Comparison of ENCODE assay signal across 8 cellular contexts in the genomic region with DNA sequence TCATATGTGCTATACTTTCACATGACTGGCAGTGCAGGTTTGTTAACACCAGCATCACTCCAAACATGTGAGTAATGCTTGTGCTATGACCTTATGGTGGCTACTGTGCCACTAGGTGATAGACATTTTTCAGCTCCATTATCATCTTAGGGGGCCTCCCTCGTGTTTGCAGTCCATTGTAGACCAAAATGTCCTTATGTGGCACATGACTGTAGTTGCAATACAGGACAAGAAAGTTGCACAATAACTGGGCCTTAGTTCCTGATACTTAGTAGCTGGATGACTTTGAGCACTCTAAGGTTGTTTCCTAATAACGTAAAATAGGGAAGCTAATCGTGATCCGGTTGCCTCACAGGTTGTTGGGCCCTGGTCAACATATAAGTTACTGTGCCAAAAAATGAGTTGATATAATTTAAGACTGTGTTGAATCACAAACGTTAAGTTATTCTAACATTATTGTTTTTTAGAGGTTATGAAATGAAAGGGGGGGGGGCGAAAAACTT. TPM values are rescaled to one million over a fixed set of nuclear protein-coding genes. Genes with fewer than 3 reads are reported as not detected.
DNase-seq lines count a peak whose midpoint lies in the region; ATAC-seq, FAIRE-seq and TF ChIP-seq lines count a peak whose summit lies in the region.

No MANE protein-coding gene starts in this region.

- TF ChIP-seq CTCF in A549 (IDR thresholded peaks at IDR 0.05) = no peak
- no peak for TF ChIP-seq CTCF in WI38 (IDR thresholded peaks at IDR 0.05; ENCODE audit: low read depth, low read length)
- peak in 1 of 4 experiments; percentile 6 for TF ChIP-seq CTCF in gastroesophageal sphincter (IDR thresholded peaks at IDR 0.05)
- no peak for TF ChIP-seq CTCF in psoas muscle (IDR thresholded peaks at IDR 0.05)

- H3K4me1 ChIP-seq in A549 (peaks cover 58% of the 10 kb centered on the region), HUES6 (ENCODE audit: control insufficient read depth, insufficient read depth, low read length) (peaks cover 15% of the 10 kb centered on the region; the same call in 1 of the 2 replicates), gastroesophageal sphincter (peaks cover 0 to 61% (median 5%) of the 10 kb centered on the region in 3 donors), psoas muscle (peaks cover 26% of the 10 kb centered on the region)

- ATAC-seq in A549 (peak; percentile 4 to 37; a peak in 5 of 6 replicates), gastroesophageal sphincter (peak; percentile 81), psoas muscle (peak; percentile 27 to 75 (median 62)), HG02623 (IDR thresholded peaks at IDR 0.05; ENCODE audit: unreplicated experiment) (no peak), GM18867 (IDR thresholded peaks at IDR 0.05; ENCODE audit: unreplicated experiment) (no peak)

- H3K27me3 ChIP-seq in HUES6 (ENCODE audit: control insufficient read depth, insufficient read depth, low read length) = no peaks in the 10 kb centered on the region
- H3K27me3 ChIP-seq in gastroesophageal sphincter = no peaks in the 10 kb centered on the region
- no peaks in the 10 kb centered on the region for H3K27me3 ChIP-seq in psoas muscle (ENCODE audit: insufficient read depth in 3 of 3, low read length in 2 of 3)

- no peak overlapping the region for H3K9ac ChIP-seq in HUES6 (ENCODE audit: low read length)

- no peaks in the 10 kb centered on the region for H3K36me3 ChIP-seq in HUES6 (ENCODE audit: control insufficient read depth, insufficient read depth, low read length)
- H3K36me3 ChIP-seq in gastroesophageal sphincter = no peaks in the 10 kb centered on the region
- peaks cover 0 to 6% of the 10 kb centered on the region in 2 donors for H3K36me3 ChIP-seq in psoas muscle (ENCODE audit: insufficient read depth in 1 of 2, low read depth in 1 of 2)

- DNase-seq in A549 (ENCODE audit: low read depth in 1 of 2, low spot score in 1 of 2) (peak in 1 of 2 experiments; percentile 55), psoas muscle (peak in 1 of 2 donors; percentile 57), NCI-H2029 (lab: John Stamatoyannopoulos, UW) (no peak)

- peak overlapping the region; percentile 97 to 99 for H3K27ac ChIP-seq in A549
- no peak overlapping the region for H3K27ac ChIP-seq in HUES6 (ENCODE audit: low read depth, low read length)
- peak overlapping the region; percentile 87 to 98 (median 96) for H3K27ac ChIP-seq in gastroesophageal sphincter
- peak overlapping the region; percentile 90 for H3K27ac ChIP-seq in psoas muscle

- H3K4me3 ChIP-seq in A549 (peak overlapping the region; percentile 88; the same call in 2 of the 3 replicates), HUES6 (ENCODE audit: low read depth, low read length) (0 out of 2 replicates have a peak overlapping the region, but pooled peaks have one; percentile 100), WI38 (ENCODE audit: low read depth, low read length) (peak overlapping the region; percentile 83), gastroesophageal sphincter (peak overlapping the region in 1 of 2 donors; percentile 86), psoas muscle (peak overlapping the region; percentile 98)

- POLR2A ChIA-PET in A549 (lab: Yijun Ruan, JAX) = interaction anchor here (0.8 to 1.2 kb wide), 2 partner anchors 8 to 70 kb away, joined by 3 read pairs; no protein-coding TSS in a partner anchor

- TF ChIP-seq POLR2A in A549 (IDR thresholded peaks at IDR 0.05; ENCODE audit: low read length) (no peak), gastroesophageal sphincter (IDR thresholded peaks at IDR 0.05) (no peak)

- CTCF ChIA-PET in A549 (lab: Yijun Ruan, JAX) = interaction anchor here (0.6 to 10.6 kb wide), 3 partner anchors 17 to 235 kb away, joined by 3 to 108 read pairs (median 3); no protein-coding TSS in a partner anchor

- H3K9me3 ChIP-seq in A549 (no peaks in the 10 kb centered on the region), HUES6 (ENCODE audit: control insufficient read depth, insufficient read depth, low read depth, low read length) (no peaks in the 10 kb centered on the region), gastroesophageal sphincter (no peaks in the 10 kb centered on the region), psoas muscle (no peaks in the 10 kb centered on the region)

- no peak for FAIRE-seq in A549 (lab: Jason Lieb, UNC)

- H3K4me2 ChIP-seq in A549 = peak overlapping the region; percentile 93

- 7% methylated on average over 6 of the region's 6 CpGs for WGBS in A549 (ENCODE audit: missing lambda C conversion rate)
- WGBS in gastroesophageal sphincter (ENCODE audit: low coverage in 1 of 2), 2 donors = 4 to 7% methylated on average over 6 of the region's 6 CpGs
- 5 to 14% (median 7%) methylated on average over 6 of the region's 6 CpGs for WGBS in psoas muscle, 3 donors

- TF ChIP-seq RAD21 in A549 (conservative IDR thresholded peaks at IDR 0.05 in 1 of 2, IDR thresholded peaks at IDR 0.05 in 1 of 2) = no peak

- intact Hi-C loops in psoas muscle (cut with DNase I) = loop anchor here in 1 of 2 donors (10.0 kb wide), 1 partner anchor 53 kb away; no protein-coding TSS in a partner anchor

- TF ChIP-seq EP300 in A549 (IDR thresholded peaks at IDR 0.05) (no peak), gastroesophageal sphincter (IDR thresholded peaks at IDR 0.05) (no peak)

TF ChIP-seq in A549, 52 proteins besides CTCF, POLR2A, EP300 and RAD21:
- TF ChIP-seq NFE2L2 (conservative IDR thresholded peaks at IDR 0.05; ENCODE audit: low read length) (no peak), TP53 (CRISPR knock-in tag; IDR thresholded peaks at IDR 0.05) (no peak), CBX8 (IDR thresholded peaks at IDR 0.05) (no peak), HES2 (IDR thresholded peaks at IDR 0.05) (peak; percentile 27; the same call in 1 of the 2 replicates), CHD2 (IDR thresholded peaks at IDR 0.05; ENCODE audit: low read length, partially characterized antibody) (no peak), RFX5 (IDR thresholded peaks at IDR 0.05) (no peak), RARB (CRISPR knock-in tag; IDR thresholded peaks at IDR 0.05) (no peak), KDM1A (IDR thresholded peaks at IDR 0.05; ENCODE audit: low read depth) (no peak), RCOR1 (IDR thresholded peaks at IDR 0.05; ENCODE audit: low read depth, low read length) (no peak), FOSL2 (IDR thresholded peaks at IDR 0.05) (no peak), FOSL2 (CRISPR knock-in tag; IDR thresholded peaks at IDR 0.05) (peak; percentile 35), MAX (IDR thresholded peaks at IDR 0.05) (no peak), JUNB (IDR thresholded peaks at IDR 0.05) (peak; percentile 32; the same call in 1 of the 2 replicates), RNF2 (IDR thresholded peaks at IDR 0.05; ENCODE audit: borderline replicate concordance, low read depth) (no peak), CEBPB (IDR thresholded peaks at IDR 0.05) (peak; percentile 81 to 89; a peak in 3 of 4 replicates)
- TF ChIP-seq, protein P1, sequence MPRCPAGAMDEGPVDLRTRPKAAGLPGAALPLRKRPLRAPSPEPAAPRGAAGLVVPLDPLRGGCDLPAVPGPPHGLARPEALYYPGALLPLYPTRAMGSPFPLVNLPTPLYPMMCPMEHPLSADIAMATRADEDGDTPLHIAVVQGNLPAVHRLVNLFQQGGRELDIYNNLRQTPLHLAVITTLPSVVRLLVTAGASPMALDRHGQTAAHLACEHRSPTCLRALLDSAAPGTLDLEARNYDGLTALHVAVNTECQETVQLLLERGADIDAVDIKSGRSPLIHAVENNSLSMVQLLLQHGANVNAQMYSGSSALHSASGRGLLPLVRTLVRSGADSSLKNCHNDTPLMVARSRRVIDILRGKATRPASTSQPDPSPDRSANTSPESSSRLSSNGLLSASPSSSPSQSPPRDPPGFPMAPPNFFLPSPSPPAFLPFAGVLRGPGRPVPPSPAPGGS (IDR thresholded peaks at IDR 0.05) = 0 out of 3 replicates have a peak, but pooled peaks have one; percentile 10
- TF ChIP-seq, protein P2, sequence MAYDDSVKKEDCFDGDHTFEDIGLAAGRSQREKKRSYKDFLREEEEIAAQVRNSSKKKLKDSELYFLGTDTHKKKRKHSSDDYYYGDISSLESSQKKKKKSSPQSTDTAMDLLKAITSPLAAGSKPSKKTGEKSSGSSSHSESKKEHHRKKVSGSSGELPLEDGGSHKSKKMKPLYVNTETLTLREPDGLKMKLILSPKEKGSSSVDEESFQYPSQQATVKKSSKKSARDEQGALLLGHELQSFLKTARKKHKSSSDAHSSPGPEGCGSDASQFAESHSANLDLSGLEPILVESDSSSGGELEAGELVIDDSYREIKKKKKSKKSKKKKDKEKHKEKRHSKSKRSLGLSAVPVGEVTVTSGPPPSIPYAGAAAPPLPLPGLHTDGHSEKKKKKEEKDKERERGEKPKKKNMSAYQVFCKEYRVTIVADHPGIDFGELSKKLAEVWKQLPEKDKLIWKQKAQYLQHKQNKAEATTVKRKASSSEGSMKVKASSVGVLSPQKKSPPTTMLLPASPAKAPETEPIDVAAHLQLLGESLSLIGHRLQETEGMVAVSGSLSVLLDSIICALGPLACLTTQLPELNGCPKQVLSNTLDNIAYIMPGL (CRISPR knock-in tag; IDR thresholded peaks at IDR 0.05; ENCODE audit: borderline replicate concordance) = no peak
- TF ChIP-seq, protein P3, sequence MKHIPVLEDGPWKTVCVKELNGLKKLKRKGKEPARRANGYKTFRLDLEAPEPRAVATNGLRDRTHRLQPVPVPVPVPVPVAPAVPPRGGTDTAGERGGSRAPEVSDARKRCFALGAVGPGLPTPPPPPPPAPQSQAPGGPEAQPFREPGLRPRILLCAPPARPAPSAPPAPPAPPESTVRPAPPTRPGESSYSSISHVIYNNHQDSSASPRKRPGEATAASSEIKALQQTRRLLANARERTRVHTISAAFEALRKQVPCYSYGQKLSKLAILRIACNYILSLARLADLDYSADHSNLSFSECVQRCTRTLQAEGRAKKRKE (CRISPR knock-in tag; IDR thresholded peaks at IDR 0.05; ENCODE audit: low read depth) = no peak

RNA-seq across cellular contexts. Expression of gene SNX27, which starts 0.5 kb away (rescaled TPM):
- polyA plus RNA-seq in A549 (2011; rRNA removed) (29.1 and 30.5 TPM in 2 replicates), A549 (2017; fragmentation: RNase III; extraction: RNeasy Plus Mini Kit Qiagen cat#74134 plus additional on column Dnase treatment) (11.0 to 13.6 TPM (median 12.8 TPM) in 3 replicates), psoas muscle (10 to 100 TPM; 10.7 to 41.0 (median 11.2) TPM)
- 8.9 and 11.6 TPM in 2 replicates for polyA plus RNA-seq in A549 (2012; cell fraction: cytosol; rRNA removed)
- polyA plus RNA-seq in A549 (2012; cell fraction: nucleus; rRNA removed) = 8.4 and 12.9 TPM in 2 replicates
- polyA minus RNA-seq in A549 (2011; rRNA and poly(A)+ RNA removed) = 39.5 and 44.8 TPM in 2 replicates
- total RNA-seq in gastroesophageal sphincter (10 to 100 TPM; 48.1 to 61.1 (median 53.8) TPM), psoas muscle (10 to 100 TPM; 39.8 to 47.2 (median 43.3) TPM)

Comparison
In these comparisons a context has a peak if more than half of its experiments do, and no peak if none do; other contexts are left out.
1. ATAC-seq: peak in A549 (2 of 2), gastroesophageal sphincter (single experiment) and psoas muscle (4 of 4); none in HG02623 (single experiment) and GM18867 (single experiment).